Comparison of ENCODE assay signal across 17 cellular contexts in the genomic region with DNA sequence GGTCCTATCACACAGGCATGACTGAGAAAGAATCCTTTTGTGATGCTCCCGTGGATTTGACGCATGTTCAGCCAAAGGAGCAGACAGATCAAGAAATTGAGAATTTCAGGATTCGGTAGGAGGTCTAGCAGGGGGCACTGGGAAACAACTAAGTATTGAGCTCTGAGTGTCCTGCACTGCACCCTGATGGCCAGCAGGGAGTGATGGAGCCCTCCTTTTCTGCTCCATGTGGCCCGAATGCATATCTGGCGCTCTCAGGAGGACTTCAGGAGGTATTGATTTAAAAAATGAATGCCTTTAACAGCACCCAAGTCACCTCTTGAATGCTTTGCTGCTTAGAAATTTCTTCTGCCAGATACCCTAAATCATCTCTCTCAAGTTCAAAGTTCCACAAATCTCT. TPM values are rescaled to one million over a fixed set of nuclear protein-coding genes. Genes with fewer than 3 reads are reported as not detected.
DNase-seq lines count a peak whose midpoint lies in the region; ATAC-seq, FAIRE-seq and TF ChIP-seq lines count a peak whose summit lies in the region.
"Had no signal": no experiment of that assay in that cellular context is flagged by ENCODE, and none has a peak within 500 bp of the region (broad histone marks: within the 10 kb centered on the region; RNA-seq: fewer than 3 reads in every experiment).

No MANE protein-coding gene starts in this region.

- H3K36me3 Mint-ChIP-seq in type B pancreatic cell = no peaks in the 10 kb centered on the region

- H3K4me3 ChIP-seq in HepG2 (replicated peaks in 1 of 3; ENCODE audit: insufficient read depth in 1 of 3, low read depth in 2 of 3, low read length in 3 of 3) (no peak overlapping the region), right lobe of liver (no peak overlapping the region), astrocyte of the spinal cord (ENCODE audit: low read depth, low read length) (no peak overlapping the region)
- H3K4me3 ChIP-seq: smooth muscle cell, uterus had no signal

- no peaks in the 10 kb centered on the region for H3K27me3 Mint-ChIP-seq in type B pancreatic cell

- no peaks in the 10 kb centered on the region for H3K79me2 ChIP-seq in HepG2 (ENCODE audit: insufficient read depth, low read length)

- H3K4me1 ChIP-seq in HepG2 (ENCODE audit: insufficient read depth, low read length) (no peaks in the 10 kb centered on the region), right lobe of liver (no peaks in the 10 kb centered on the region)
- H3K4me1 ChIP-seq: uterus had no signal

- no peaks in the 10 kb centered on the region for H3K4me1 Mint-ChIP-seq in type B pancreatic cell (ENCODE audit: unreplicated experiment)
- H3K4me1 Mint-ChIP-seq: nephron had no signal

- TF ChIP-seq POLR2A in HepG2 (IDR thresholded peaks at IDR 0.05; ENCODE audit: insufficient read depth in 1 of 2, low read depth in 2 of 2, low read length in 2 of 2) (no peak), right lobe of liver (IDR thresholded peaks at IDR 0.05) (no peak)

- DNase-seq in HepG2 (ENCODE audit: low spot score) = no peak
- no peak for DNase-seq in right lobe of liver
- peak; percentile 18 for DNase-seq in KBM-7
- DNase-seq in astrocyte of the spinal cord (ENCODE audit: low read depth, low spot score) = no peak
- DNase-seq in type B pancreatic cell (ENCODE audit: extremely low spot score, unreplicated experiment) = no peak
- no peak for DNase-seq in left ventricle myocardium superior
- no peak for DNase-seq in LoVo (ENCODE audit: low spot score)
- no peak for DNase-seq in cerebellar nuclear complex (lab: John Stamatoyannopoulos, UW)
- DNase-seq: activated CD4-positive, alpha-beta T cell treated with anti-CD3 and anti-CD28 coated beads, Interleukin-2, amount 50 U/mL, for 1 hour; activated naive CD4-positive, alpha-beta T cell treated with anti-CD3 and anti-CD28 coated beads, Interleukin-2, amount 50 U/mL, for 16 hours; HCEC 1CT; MV-4-11; NCI-H524 treated with DMSO at 0.1 percent for 48 hours; uterus had no signal

- in situ Hi-C loops in HepG2 (cut with HindIII; ENCODE audit: extremely low pct_ligation_motif_present, low pct_unique_long_range_greater_than_20kb) = no loop called here
- in situ Hi-C loops in KBM-7 (cut with MboI; ENCODE audit: low pct_unique_long_range_greater_than_20kb, low sequenced_read_pairs) = no loop called here
- in situ Hi-C loops in astrocyte of the spinal cord (cut with HindIII; ENCODE audit: low sequenced_read_pairs) = no loop called here

- H3K36me3 ChIP-seq in HepG2 (replicated peaks in 1 of 2; ENCODE audit: control insufficient read depth in 1 of 2, insufficient read depth in 2 of 2, low read length in 2 of 2) = no peaks in the 10 kb centered on the region
- H3K36me3 ChIP-seq in right lobe of liver = no peaks in the 10 kb centered on the region
- H3K36me3 ChIP-seq: uterus had no signal

- FAIRE-seq in HepG2 (lab: Jason Lieb, UNC) = no peak
- FAIRE-seq: G401.6 had no signal

- H3K27ac Mint-ChIP-seq in type B pancreatic cell = no peak overlapping the region
- H3K27ac Mint-ChIP-seq: nephron had no signal

- H3K4me2 ChIP-seq in HepG2 (ENCODE audit: low read depth, low read length) = no peak overlapping the region
- H3K4me2 ChIP-seq: smooth muscle cell had no signal

- 83% methylated on average over 3 of the region's 5 CpGs for WGBS in HepG2 (ENCODE audit: low lambda C conversion rate)
- WGBS in right lobe of liver (ENCODE audit: insufficient coverage, low coverage, low lambda C conversion rate, missing lambda C conversion rate) = 83% methylated on average over 2 of the region's 5 CpGs

- TF ChIP-seq EP300 in HepG2 (IDR thresholded peaks at IDR 0.05; ENCODE audit: low read depth in 2 of 2, low read length in 2 of 2) (no peak), HepG2 (CRISPR knock-in tag; IDR thresholded peaks at IDR 0.05; ENCODE audit: borderline replicate concordance) (no peak)

- no peaks in the 10 kb centered on the region for H4K20me1 ChIP-seq in HepG2 (ENCODE audit: insufficient read depth, low read length)

- POLR2A ChIA-PET in HepG2 (lab: Yijun Ruan, JAX) = no interaction called here

- CTCF ChIA-PET in HepG2 (lab: Yijun Ruan, JAX; ENCODE audit: low intra/inter-chr PET ratio, low total read pairs) = no interaction called here

- no TSS peak for BruUV-seq in HepG2 (replicated peaks; lab: Mats Ljungman, UMichigan)

- H3K9me3 ChIP-seq in HepG2 (ENCODE audit: low read length) (no peaks in the 10 kb centered on the region), right lobe of liver (no peaks in the 10 kb centered on the region)
- H3K9me3 ChIP-seq: uterus had no signal

- H3K27me3 ChIP-seq in HepG2 (ENCODE audit: control insufficient read depth in 1 of 2, insufficient read depth in 2 of 2, low read length in 2 of 2) = no peaks in the 10 kb centered on the region
- H3K27me3 ChIP-seq in right lobe of liver = no peaks in the 10 kb centered on the region
- H3K27me3 ChIP-seq: uterus had no signal

- no peak for TF ChIP-seq RAD21 in HepG2 (CRISPR knock-in tag; IDR thresholded peaks at IDR 0.05)

- H3K27ac ChIP-seq in HepG2 (ENCODE audit: extremely low read length, insufficient read depth, low read length) (no peak overlapping the region), right lobe of liver (no peak overlapping the region)
- H3K27ac ChIP-seq: uterus had no signal

- H2AFZ ChIP-seq in HepG2 (ENCODE audit: low read length) = no peak overlapping the region

- H3K9me3 Mint-ChIP-seq in type B pancreatic cell = no peaks in the 10 kb centered on the region

- TF ChIP-seq CTCF in HepG2 (CRISPR knock-in tag; IDR thresholded peaks at IDR 0.05) = peak; percentile 26; the same call in 1 of the 2 replicates
- no peak for TF ChIP-seq CTCF in right lobe of liver (IDR thresholded peaks at IDR 0.05)
- peak; percentile 20 for TF ChIP-seq CTCF in astrocyte of the spinal cord (IDR thresholded peaks at IDR 0.05; ENCODE audit: low read depth, low read length)
- TF ChIP-seq CTCF in type B pancreatic cell (conservative IDR thresholded peaks at IDR 0.05) = peak; percentile 42

- H3K9ac ChIP-seq in HepG2 (ENCODE audit: insufficient read depth, low read depth, low read length) = no peak overlapping the region

- peak; percentile 85 for ATAC-seq in HepG2
- no peak for ATAC-seq in right lobe of liver
- ATAC-seq in left ventricle myocardium superior = no peak

- H3K4me3 Mint-ChIP-seq in type B pancreatic cell = no peak overlapping the region
- H3K4me3 Mint-ChIP-seq: nephron had no signal

- intact Hi-C loops in HepG2 (cut with micrococcal nuclease; ENCODE audit: unreplicated experiment) = no loop called here
- intact Hi-C loops in right lobe of liver (cut with DNase I) = loop anchor here in 1 of 2 donors (10.0 kb wide), 1 partner anchor 249 kb away; the partner anchor contains the start of gene MC5R
- intact Hi-C loops in left ventricle myocardium superior (cut with micrococcal nuclease) = no loop called here

TF ChIP-seq in HepG2, 621 proteins besides CTCF, POLR2A, EP300 and RAD21 (continues in another document):
- TF ChIP-seq MBNL3 (CRISPR knock-in tag; conservative IDR thresholded peaks at IDR 0.05) = no peak
- TF ChIP-seq HNRNPK (IDR thresholded peaks at IDR 0.05; ENCODE audit: low read depth, low read length, poor library complexity, severe bottlenecking) = no peak
- no peak for TF ChIP-seq SNAPC5 (CRISPR knock-in tag; IDR thresholded peaks at IDR 0.05; ENCODE audit: borderline replicate concordance)
- no peak for TF ChIP-seq SALL1 (CRISPR knock-in tag; IDR thresholded peaks at IDR 0.05)
- TF ChIP-seq ZNF597 (CRISPR knock-in tag; IDR thresholded peaks at IDR 0.05) = no peak
- TF ChIP-seq ZSCAN12 (CRISPR knock-in tag; IDR thresholded peaks at IDR 0.05) = no peak
- no peak for TF ChIP-seq ISX (CRISPR knock-in tag; conservative IDR thresholded peaks at IDR 0.05)
- no peak for TF ChIP-seq ZNF703 (CRISPR knock-in tag; IDR thresholded peaks at IDR 0.05; ENCODE audit: borderline replicate concordance)

RNA-seq across cellular contexts. Expression of gene ZNF519, which starts 58.0 kb away (rescaled TPM):
- total RNA-seq in HepG2 (2016; rRNA removed; fragmentation: Illumina TruSeq; extraction: Trizol) (5.7 and 11.1 TPM in 2 replicates), right lobe of liver (1 to 10 TPM in 5 of 6 experiments, under 1 TPM in 1; 0.66 to 2.1 (median 1.5) TPM), type B pancreatic cell (ENCODE audit: low replicate concordance) (10.5 and 31.4 TPM in 2 replicates), left ventricle myocardium superior (3.7 TPM)
- total RNA-seq in HepG2 (2016; cell fraction: cytosol; rRNA removed; fragmentation: Illumina TruSeq; extraction: Trizol; ENCODE audit: low read depth) = 2.6 and 3.1 TPM in 2 replicates
- total RNA-seq in HepG2 (2016; cell fraction: insoluble cytoplasmic fraction; rRNA removed; fragmentation: Illumina TruSeq; extraction: Trizol) = 6.4 and 11.8 TPM in 2 replicates
- 2.2 and 2.6 TPM in 2 replicates for total RNA-seq in HepG2 (2016; cell fraction: membrane; rRNA removed; fragmentation: Illumina TruSeq; extraction: Trizol)
- 36.3 and 40.6 TPM in 2 replicates for total RNA-seq in HepG2 (2016; cell fraction: nucleus; rRNA removed; fragmentation: Illumina TruSeq; extraction: Trizol)
- 3.4 and 7.3 TPM in 2 replicates for polyA plus RNA-seq in HepG2 (2011; rRNA removed)
- polyA plus RNA-seq in HepG2 (2011; cell fraction: cytosol; rRNA removed) = 1.4 and 1.9 TPM in 2 replicates
- 7.3 and 9.7 TPM in 2 replicates for polyA plus RNA-seq in HepG2 (2011; cell fraction: nucleus; rRNA removed)
- polyA plus RNA-seq in HepG2 (2012) = 1.1 and 2.7 TPM in 2 replicates
- 0.36 and 0.75 TPM in 2 replicates for polyA plus RNA-seq in HepG2 (2016; cell fraction: cytosol; fragmentation: Illumina TruSeq; extraction: Trizol; ENCODE audit: low read depth)
- 4.5 and 5.5 TPM in 2 replicates for polyA plus RNA-seq in HepG2 (2016; cell fraction: insoluble cytoplasmic fraction; fragmentation: Illumina TruSeq; extraction: Trizol; ENCODE audit: low read depth)
- 0.85 and 1.1 TPM in 2 replicates for polyA plus RNA-seq in HepG2 (2016; cell fraction: membrane; fragmentation: Illumina TruSeq; extraction: Trizol; ENCODE audit: low read depth)
- 31.5 and 33.6 TPM in 2 replicates for polyA plus RNA-seq in HepG2 (2016; cell fraction: nucleus; fragmentation: Illumina TruSeq; extraction: Trizol; ENCODE audit: insufficient read depth, low read depth)
- 7.6 and 14.7 TPM in 2 replicates for polyA minus RNA-seq in HepG2 (2011; rRNA and poly(A)+ RNA removed; ENCODE audit: low replicate concordance)
- 2.1 and 2.2 TPM in 2 replicates for polyA minus RNA-seq in HepG2 (2011; cell fraction: cytosol; rRNA and poly(A)+ RNA removed)
- polyA minus RNA-seq in HepG2 (2011; cell fraction: nucleus; rRNA and poly(A)+ RNA removed) = 25.5 and 35.4 TPM in 2 replicates

Comparison
In these comparisons a context has a peak if more than half of its experiments do, and no peak if none do; other contexts are left out.
1. CTCF ChIP-seq: peak in HepG2 (single experiment), astrocyte of the spinal cord (single experiment) and type B pancreatic cell (single experiment); none in right lobe of liver (0 of 4).